In genomic region chr22:33722817-33723216, GRCh38 we compare ENCODE assay signal across 23 cellular contexts.
"Had no signal": no experiment of that assay in that cellular context is flagged by ENCODE, and none has a peak within 500 bp of the region (broad histone marks: within the 10 kb centered on the region; RNA-seq: fewer than 3 reads in every experiment).

No MANE protein-coding gene starts in this region.

- DNase-seq: effector memory CD4-positive, alpha-beta T cell; glutamatergic neuron; immature natural killer cell; kidney glomerular epithelial cell; mammary epithelial cell; natural killer cell; occipital lobe; psoas muscle; retina; right lobe of liver; stimulated activated CD4-positive, alpha-beta T cell treated with anti-CD3 and anti-CD28 coated beads, Interleukin-4, amount 100 ng/mL, for 1 hour; stimulated activated CD8-positive, alpha-beta memory T cell treated with anti-CD3 and anti-CD28 coated beads, Interleukin-4, amount 100 ng/mL, for 48 hours; stimulated activated naive CD8-positive, alpha-beta T cell treated with anti-CD3 and anti-CD28 coated beads, Interleukin-15, Interleukin-2, amounts not matched to agents 100 U/mL and 50 U/mL, for 24 hours; thyroid gland; upper lobe of right lung had no signal

- H3K4me1 ChIP-seq: parathyroid adenoma, thyroid gland had no signal

- H3K79me2 ChIP-seq: parathyroid adenoma had no signal

- H3K36me3 ChIP-seq: gastroesophageal sphincter, right lobe of liver, suprapubic skin, thyroid gland, upper lobe of right lung, vagina had no signal

- H3K27me3 ChIP-seq: gastroesophageal sphincter, right lobe of liver, suprapubic skin, thyroid gland, upper lobe of right lung, vagina had no signal

- H3K9ac ChIP-seq: parathyroid adenoma had no signal

- H3K4me3 ChIP-seq: gastroesophageal sphincter, psoas muscle, right lobe of liver, suprapubic skin, thyroid gland, upper lobe of right lung, vagina had no signal

- H3K27ac ChIP-seq: gastroesophageal sphincter, parathyroid adenoma, psoas muscle, right lobe of liver, suprapubic skin, thyroid gland, upper lobe of right lung, vagina had no signal

- H2AFZ ChIP-seq: parathyroid adenoma had no signal

- H3K9me3 ChIP-seq: gastroesophageal sphincter, psoas muscle, right lobe of liver, suprapubic skin, thyroid gland, upper lobe of right lung, vagina had no signal

- ATAC-seq: esophagus mucosa; gastroesophageal sphincter; left lobe of liver; natural killer cell; psoas muscle; right lobe of liver; stimulated activated effector memory CD8-positive, alpha-beta T cell treated with anti-CD3 and anti-CD28 coated beads, Interleukin-12 subunit alpha, Interleukin-12 subunit beta, amount 100 ng/mL, for 72 hours; stimulated activated naive CD8-positive, alpha-beta T cell treated with anti-CD3 and anti-CD28 coated beads, Interleukin-15, Interleukin-2, amounts not matched to agents 100 U/mL and 50 U/mL, for 24 hours; upper lobe of right lung had no signal

- FAIRE-seq: endometrium had no signal
